Comparison of ENCODE assay signal across 33 cellular contexts in genomic region chr4:86243750-86244149, GRCh38.
"Had no signal": no experiment of that assay in that cellular context is flagged by ENCODE, and none has a peak within 500 bp of the region (broad histone marks: within the 10 kb centered on the region; RNA-seq: fewer than 3 reads in every experiment).

No MANE protein-coding gene starts in this region.

- H3K4me2 ChIP-seq: hepatocyte had no signal

- H3K9me3 ChIP-seq: psoas muscle, sigmoid colon, uterus had no signal

- H3K79me2 ChIP-seq: hepatocyte, parathyroid adenoma had no signal

- ATAC-seq: activated T-cell treated with anti-CD3 and anti-CD28 coated beads, Interleukin-2, amount 50 U/mL, for 4 hours; activated T-helper 17 cell treated with anti-CD3 and anti-CD28 coated beads, Interleukin-2, amount 50 U/mL, for 72 hours; gastroesophageal sphincter; left colon; naive thymus-derived CD4-positive, alpha-beta T cell; psoas muscle; stimulated activated memory B cell treated with anti-CD40 and anti-IgM and Interleukin-4, amounts not matched to agents 10 μg/mL and 1 μg/mL and 100 μg/mL, for 72 hours; stimulated activated naive CD8-positive, alpha-beta T cell treated with anti-CD3 and anti-CD28 coated beads, Interleukin-15, amount 100 ng/mL, for 72 hours; WTC11 had no signal

- H3K9ac ChIP-seq: parathyroid adenoma had no signal

- H3K36me3 ChIP-seq: gastroesophageal sphincter, sigmoid colon, uterus had no signal

- H3K4me1 ChIP-seq: gastroesophageal sphincter, parathyroid adenoma, psoas muscle, sigmoid colon, uterus had no signal

- H3K27ac ChIP-seq: gastroesophageal sphincter, hepatocyte, parathyroid adenoma, psoas muscle, sigmoid colon, uterus had no signal

- FAIRE-seq: colon, endometrium, small intestine had no signal

- H2AFZ ChIP-seq: hepatocyte, parathyroid adenoma had no signal

- H3K4me3 ChIP-seq: gastroesophageal sphincter, hepatocyte, psoas muscle, sigmoid colon, uterus had no signal

- DNase-seq: activated CD4-positive, alpha-beta memory T cell treated with anti-CD3 and anti-CD28 coated beads, Interleukin-2, amount 10 ng/mL, durations not matched to agents 7 days and 5 days; activated CD4-positive, alpha-beta T cell treated with anti-CD3 and anti-CD28 coated beads for 1 hour; activated CD4-positive, alpha-beta T cell treated with anti-CD3 and anti-CD28 coated beads, Interleukin-2, amount 10 ng/mL, durations not matched to agents 7 days and 5 days; activated CD8-positive, alpha-beta memory T cell treated with anti-CD3 and anti-CD28 coated beads, Interleukin-2, amount 50 U/mL, for 48 hours; activated gamma-delta T cell treated with Interleukin-2 at 50 U/mL for 16 hours; activated naive CD4-positive, alpha-beta T cell treated with anti-CD3 and anti-CD28 coated beads, Interleukin-2, amount 50 U/mL, for 16 hours; activated T-cell treated with anti-CD3 and anti-CD28 coated beads, Interleukin-2, amount 50 U/mL, for 4 hours; amygdala; dermis blood vessel endothelial cell; effector CD4-positive, alpha-beta T cell; erythroblast; islet precursor cell; left colon; midbrain; naive thymus-derived CD4-positive, alpha-beta T cell; occipital lobe; psoas muscle; sigmoid colon; small intestine; stimulated activated CD4-positive, alpha-beta T cell treated with anti-CD3 and anti-CD28 coated beads, Interleukin-4, amount 100 ng/mL, for 4 hours; stimulated activated CD8-positive, alpha-beta memory T cell treated with anti-CD3 and anti-CD28 coated beads, Interleukin-4, amount 100 ng/mL, for 48 hours; stimulated activated naive CD8-positive, alpha-beta T cell treated with anti-CD3 and anti-CD28 coated beads, Interleukin-15, amount 100 ng/mL, for 72 hours; substantia nigra; T1000; uterus had no signal

- H3K27me3 ChIP-seq: gastroesophageal sphincter, hepatocyte, sigmoid colon, uterus had no signal
